ENCODE assay signal across 24 cellular contexts in genomic region chr19:8648240-8648639, GRCh38. TPM values are rescaled to one million over a fixed set of nuclear protein-coding genes. Genes with fewer than 3 reads are reported as not detected.
"Had no signal": no experiment of that assay in that cellular context is flagged by ENCODE, and none has a peak within 500 bp of the region (broad histone marks: within the 10 kb centered on the region; RNA-seq: fewer than 3 reads in every experiment).

No MANE protein-coding gene starts in this region.

- ATAC-seq: activated CD8-positive, alpha-beta T cell treated with anti-CD3 and anti-CD28 coated beads for 36 hours; body of pancreas; gastroesophageal sphincter; stimulated activated naive CD8-positive, alpha-beta T cell treated with anti-CD3 and anti-CD28 coated beads, Interleukin-15, Interleukin-2, amounts not matched to agents 100 U/mL and 50 U/mL, for 24 hours had no signal

- H3K36me3 ChIP-seq: gastroesophageal sphincter, heart right ventricle, tibial artery, uterus had no signal

- H3K4me1 ChIP-seq: body of pancreas, gastroesophageal sphincter, uterus had no signal

- H3K27ac ChIP-seq: body of pancreas, coronary artery, gastroesophageal sphincter, tibial artery, uterus had no signal

- H3K4me3 ChIP-seq: body of pancreas, coronary artery, gastroesophageal sphincter, heart right ventricle, tibial artery, uterus had no signal

- H3K9me3 ChIP-seq: body of pancreas, gastroesophageal sphincter, heart right ventricle, tibial artery, uterus had no signal

- DNase-seq: activated CD4-positive, alpha-beta T cell treated with anti-CD3 and anti-CD28 coated beads, Interleukin-2, amount 10 ng/mL, durations not matched to agents 24 days and 14 days; activated CD8-positive, alpha-beta T cell treated with anti-CD3 and anti-CD28 coated beads for 36 hours; activated naive CD4-positive, alpha-beta T cell treated with Interleukin-2 at 50 U/mL for 16 hours; activated naive CD8-positive, alpha-beta T cell treated with anti-CD3 and anti-CD28 coated beads, Interleukin-2, amount 10 ng/mL, durations not matched to agents 7 days and 5 days; activated T-cell treated with anti-CD3 and anti-CD28 coated beads, Interleukin-2, amount 50 U/mL, for 1 hour; central memory CD4-positive, alpha-beta T cell; heart right ventricle; kidney glomerular epithelial cell; left ventricle myocardium superior; retina; stimulated activated CD4-positive, alpha-beta T cell treated with anti-CD3 and anti-CD28 coated beads, Interleukin-12 subunit alpha, Interleukin-12 subunit beta, amount 100 ng/mL, for 4 hours; stimulated activated CD4-positive, alpha-beta T cell treated with anti-CD3 and anti-CD28 coated beads, Interleukin-1b, Interleukin-23, amount 100 ng/mL, for 48 hours; stimulated activated naive CD8-positive, alpha-beta T cell treated with anti-CD3 and anti-CD28 coated beads, Interleukin-15, Interleukin-2, amounts not matched to agents 100 U/mL and 50 U/mL, for 24 hours; substantia nigra; T1000; tibial artery; uterus had no signal

- H3K27me3 ChIP-seq: body of pancreas, tibial artery, uterus had no signal

RNA-seq across cellular contexts. Expression of gene NFILZ, which starts 17.8 kb away (rescaled TPM):
- total RNA-seq: activated CD4-positive, alpha-beta T cell treated with anti-CD3 and anti-CD28 coated beads, Interleukin-2, amount 10 ng/mL, durations not matched to agents 24 days and 14 days; activated CD8-positive, alpha-beta T cell treated with anti-CD3 and anti-CD28 coated beads for 36 hours; activated naive CD8-positive, alpha-beta T cell treated with anti-CD3 and anti-CD28 coated beads, Interleukin-2, amount 10 ng/mL, durations not matched to agents 7 days and 5 days; activated T-helper 2 cell treated with anti-CD3 and anti-CD28 coated beads, Interferon-gamma antibody, Interleukin-2, Interleukin-4, amounts not matched to agents 10 μg/mL and 5 μg/mL and 100 μg/mL, durations not matched to agents 14 hours and 24 hours and 36 hours; body of pancreas; gastroesophageal sphincter; heart right ventricle; left ventricle myocardium superior; mononuclear cell; omental fat pad; posterior vena cava; uterus had no signal

RNA-seq across cellular contexts. Expression of gene ACTL9, which starts 50.4 kb away (rescaled TPM):
- total RNA-seq: activated CD4-positive, alpha-beta T cell treated with anti-CD3 and anti-CD28 coated beads, Interleukin-2, amount 10 ng/mL, durations not matched to agents 24 days and 14 days; activated CD8-positive, alpha-beta T cell treated with anti-CD3 and anti-CD28 coated beads for 36 hours; activated naive CD8-positive, alpha-beta T cell treated with anti-CD3 and anti-CD28 coated beads, Interleukin-2, amount 10 ng/mL, durations not matched to agents 7 days and 5 days; activated T-helper 2 cell treated with anti-CD3 and anti-CD28 coated beads, Interferon-gamma antibody, Interleukin-2, Interleukin-4, amounts not matched to agents 10 μg/mL and 5 μg/mL and 100 μg/mL, durations not matched to agents 14 hours and 24 hours and 36 hours; body of pancreas; gastroesophageal sphincter; heart right ventricle; left ventricle myocardium superior; mononuclear cell; omental fat pad; posterior vena cava; uterus had no signal
